7 cellular contexts compared by ENCODE assay signal in genomic region chr1:74733616-74734484, GRCh38. TPM values are rescaled to one million over a fixed set of nuclear protein-coding genes. Genes with fewer than 3 reads are reported as not detected.
A peak's percentile ranks its signal among the peaks of the same experiment; 100 is the strongest.
DNase-seq lines count a peak whose midpoint lies in the region; ATAC-seq and TF ChIP-seq lines count a peak whose summit lies in the region.

No MANE protein-coding gene starts in this region.

- H2BK15ac ChIP-seq in H9 (ENCODE audit: low read depth, low read length) = no peak overlapping the region

- H3K4me1 ChIP-seq in H9 (ENCODE audit: insufficient read depth, low read length) = no peaks in the 10 kb centered on the region; the same call in 1 of the 2 replicates
- peaks cover 41% of the 10 kb centered on the region for H3K4me1 ChIP-seq in adipocyte (ENCODE audit: control insufficient read depth, insufficient read depth, low read length)
- H3K4me1 ChIP-seq in heart left ventricle = peaks cover 0 to 45% (median 17%) of the 10 kb centered on the region in 12 donors
- peaks cover 0 to 2% of the 10 kb centered on the region in 2 experiments for H3K4me1 ChIP-seq in trophoblast cell (ENCODE audit: control insufficient read depth in 1 of 2, insufficient read depth in 2 of 2, low read length in 2 of 2)

- no peak overlapping the region for H3T11ph ChIP-seq in H9 (ENCODE audit: low read length)

- TF ChIP-seq POLR2A in heart left ventricle (IDR thresholded peaks at IDR 0.05) = no peak

- H3K79me1 ChIP-seq in H9 (ENCODE audit: insufficient read depth, low read depth, low read length, poor library complexity, severe bottlenecking) (no peaks in the 10 kb centered on the region), trophoblast cell (ENCODE audit: low read length) (peaks cover 5% of the 10 kb centered on the region)

- H3K27ac Mint-ChIP-seq in H9 = peak overlapping the region; percentile 99

- no peak overlapping the region for H4K12ac ChIP-seq in trophoblast cell (ENCODE audit: low read depth, low read length)

- no peak overlapping the region for H2AFZ ChIP-seq in H9 (ENCODE audit: low read length)
- H2AFZ ChIP-seq in trophoblast cell (ENCODE audit: insufficient read depth, low read length, poor library complexity) = peak overlapping the region; percentile 42

- peak overlapping the region; percentile 94 for H3K9ac ChIP-seq in H9 (ENCODE audit: extremely low read depth, insufficient read length, low read length)
- H3K9ac ChIP-seq in adipocyte (ENCODE audit: low read length) = peak overlapping the region; percentile 91
- no peak overlapping the region for H3K9ac ChIP-seq in trophoblast cell (ENCODE audit: low read length)

- no peak overlapping the region for H3K56ac ChIP-seq in H9 (ENCODE audit: insufficient read length, low read depth, low read length)

- H3K36me3 Mint-ChIP-seq in H9 (ENCODE audit: insufficient read depth in 1 of 3, low read depth in 3 of 3) = peaks cover 16 to 37% (median 20%) of the 10 kb centered on the region in 3 experiments

- H4K20me1 ChIP-seq in H9 (ENCODE audit: control insufficient read depth, insufficient read depth, insufficient read length) = no peaks in the 10 kb centered on the region

- no peak overlapping the region for H2AK5ac ChIP-seq in H9 (ENCODE audit: insufficient read length, low read length)
- no peak overlapping the region for H2AK5ac ChIP-seq in trophoblast cell (ENCODE audit: low read length)

- H3K18ac ChIP-seq in H9 (ENCODE audit: insufficient read length, low read depth, low read length) (peak overlapping the region; percentile 97), trophoblast cell (ENCODE audit: low read length) (no peak overlapping the region)

- no peaks in the 10 kb centered on the region for H3K79me2 ChIP-seq in H9 (ENCODE audit: insufficient read depth, low read length)
- H3K79me2 ChIP-seq in trophoblast cell (ENCODE audit: control insufficient read depth, insufficient read depth, low read length, poor library complexity) = peaks cover 3% of the 10 kb centered on the region

- H3K4me3 ChIP-seq in adipocyte (ENCODE audit: low read length) (peak overlapping the region; percentile 97), heart left ventricle (peak overlapping the region; percentile 64 to 93 (median 80)), trophoblast cell (ENCODE audit: low read depth, low read length) (peak overlapping the region; percentile 82)

- peaks cover 23% of the 10 kb centered on the region for H3K36me3 ChIP-seq in KOPT-K1 (ENCODE audit: insufficient read depth, low read length)
- H3K36me3 ChIP-seq in adipocyte (ENCODE audit: control insufficient read depth, insufficient read depth, low read length, severe bottlenecking) = peaks cover 24% of the 10 kb centered on the region
- H3K36me3 ChIP-seq in heart left ventricle = peaks cover 0 to 32% (median 24%) of the 10 kb centered on the region in 9 donors
- H3K36me3 ChIP-seq in trophoblast cell (ENCODE audit: control insufficient read depth in 1 of 2, insufficient read depth in 2 of 2, low read length in 2 of 2) = peaks cover 0 to 7% of the 10 kb centered on the region in 2 experiments

- peak overlapping the region; percentile 94 for H3K27ac ChIP-seq in H9 (ENCODE audit: insufficient read length, low read depth, low read length)
- H3K27ac ChIP-seq in KOPT-K1 (ENCODE audit: low read depth, low read length, poor library complexity, severe bottlenecking) = peak overlapping the region; percentile 83
- H3K27ac ChIP-seq in heart left ventricle = peak overlapping the region; percentile 75 to 95 (median 89)
- peak overlapping the region; percentile 79 for H3K27ac ChIP-seq in trophoblast cell (ENCODE audit: low read depth, low read length)

- H3K9me3 Mint-ChIP-seq in H9 = peaks cover 3 to 9% of the 10 kb centered on the region in 2 experiments; a peak in 3 of 5 replicates

- peaks cover 5% of the 10 kb centered on the region for H3K9me3 ChIP-seq in H9 (ENCODE audit: control insufficient read depth, low read depth, low read length)
- H3K9me3 ChIP-seq in KOPT-K1 (ENCODE audit: insufficient read depth, low read length, poor library complexity, severe bottlenecking) = no peaks in the 10 kb centered on the region
- H3K9me3 ChIP-seq in adipocyte (ENCODE audit: control insufficient read depth, low read length) = no peaks in the 10 kb centered on the region
- no peaks in the 10 kb centered on the region for H3K9me3 ChIP-seq in heart left ventricle
- no peaks in the 10 kb centered on the region for H3K9me3 ChIP-seq in trophoblast cell (ENCODE audit: insufficient read depth, low read depth, low read length)

- peak overlapping the region; percentile 87 to 89 for H3K4me3 Mint-ChIP-seq in H9

- peaks cover 9 to 32% of the 10 kb centered on the region in 2 experiments for H3K4me1 Mint-ChIP-seq in H9

- WGBS in H9 (ENCODE audit: extremely low coverage, insufficient read length, low lambda C conversion rate) = no CpG with 5 or more reads among the region's 11 CpGs
- 21 to 30% (median 23%) methylated on average over 11 of the region's 11 CpGs for WGBS in heart left ventricle, 4 donors
- no CpG with 5 or more reads among the region's 11 CpGs for WGBS in trophoblast cell (ENCODE audit: extremely low coverage, insufficient coverage, insufficient read length)

- H4K8ac ChIP-seq in H9 (replicated peaks; ENCODE audit: insufficient read length, low read depth, low read length) (no peak overlapping the region), trophoblast cell (ENCODE audit: low read depth, low read length) (no peak overlapping the region)

- H2BK20ac ChIP-seq in H9 (ENCODE audit: low read depth, low read length, poor library complexity, severe bottlenecking) = no peak overlapping the region

- no peak overlapping the region for H4K91ac ChIP-seq in H9 (ENCODE audit: insufficient read length, low read depth, low read length)
- no peak overlapping the region for H4K91ac ChIP-seq in trophoblast cell (ENCODE audit: low read depth, low read length)

- H3K23me2 ChIP-seq in H9 (ENCODE audit: insufficient read length, low read depth, low read length, poor library complexity, severe bottlenecking) = no peaks in the 10 kb centered on the region

- H4K5ac ChIP-seq in H9 (ENCODE audit: insufficient read length, low read depth, low read length) = no peak overlapping the region

- no peaks in the 10 kb centered on the region; the same call in 1 of the 2 replicates for H3K27me3 Mint-ChIP-seq in H9 (ENCODE audit: low read depth)

- TF ChIP-seq CTCF in GM10266 (IDR thresholded peaks at IDR 0.05; ENCODE audit: control insufficient read depth, insufficient read depth, low read depth, missing control alignments) (peak; percentile 80), H9 (conservative IDR thresholded peaks at IDR 0.05) (peak; percentile 73), heart left ventricle (IDR thresholded peaks at IDR 0.05) (peak; percentile 47 to 78 (median 66))

- H2BK5ac ChIP-seq in H9 (ENCODE audit: insufficient read length, low read length) (no peak overlapping the region), trophoblast cell (ENCODE audit: low read depth, low read length, poor library complexity) (no peak overlapping the region)

- H3K4me2 ChIP-seq in H9 (ENCODE audit: insufficient read depth, insufficient read length, low read length) (peak overlapping the region; percentile 49), trophoblast cell (ENCODE audit: low read length) (peak overlapping the region; percentile 93)

- H3K27me3 ChIP-seq in H9 (ENCODE audit: insufficient read depth, low read length) (no peaks in the 10 kb centered on the region), adipocyte (replicated peaks; ENCODE audit: control insufficient read depth, insufficient read depth, low read length) (no peaks in the 10 kb centered on the region), heart left ventricle (no peaks in the 10 kb centered on the region), trophoblast cell (ENCODE audit: insufficient read depth, low read length) (no peaks in the 10 kb centered on the region)

- no peak overlapping the region for H2BK12ac ChIP-seq in H9 (ENCODE audit: insufficient read length, low read depth, low read length)
- H2BK12ac ChIP-seq in trophoblast cell (ENCODE audit: low read length) = no peak overlapping the region

- H3K4ac ChIP-seq in H9 (ENCODE audit: low read depth, low read length) (no peak overlapping the region), trophoblast cell (ENCODE audit: low read depth, low read length) (no peak overlapping the region)

- no peak overlapping the region for H3K23ac ChIP-seq in H9 (ENCODE audit: insufficient read length, low read depth, low read length)
- H3K23ac ChIP-seq in trophoblast cell (ENCODE audit: low read length) = no peak overlapping the region

- peak; percentile 42 for DNase-seq in GM10266 (ENCODE audit: extremely low spot score)
- DNase-seq in H9 = no peak
- DNase-seq in OCI-M1 (lab: John Stamatoyannopoulos, UW) = peak; percentile 93
- DNase-seq in adipocyte (ENCODE audit: low read depth) = peak; percentile 90
- peak in 1 of 5 donors; percentile 25 for DNase-seq in heart left ventricle
- peak; percentile 37 to 81 for DNase-seq in trophoblast cell

- H2BK120ac ChIP-seq in H9 (ENCODE audit: low read depth, low read length, poor library complexity, severe bottlenecking) (no peak overlapping the region), trophoblast cell (ENCODE audit: insufficient read depth, low read length, poor library complexity) (no peak overlapping the region)

- intact Hi-C loops in heart left ventricle (cut with DNase I) = no loop called here

- ATAC-seq in heart left ventricle = peak; percentile 37 to 80 (median 64)

- H3K14ac ChIP-seq in H9 (ENCODE audit: insufficient read depth, low read length) (no peak overlapping the region), trophoblast cell (ENCODE audit: low read length) (no peak overlapping the region)

RNA-seq across cellular contexts. Expression of gene TYW3, which starts 0.9 kb away (rescaled TPM):
- 10.9 and 12.8 TPM in 2 replicates for total RNA-seq in H9 (2021)
- 10 to 100 TPM; 10.6 to 28.1 (median 19.1) TPM for total RNA-seq in heart left ventricle
- 10 to 100 TPM; 14.8 to 22.7 TPM for polyA plus RNA-seq in heart left ventricle
- polyA plus RNA-seq in trophoblast cell (2013) = 16.3 and 16.8 TPM in 2 replicates

RNA-seq across cellular contexts. Expression of gene CRYZ, which starts 1.0 kb away (rescaled TPM):
- total RNA-seq in H9 (2021) = 12.7 and 14.0 TPM in 2 replicates
- total RNA-seq in heart left ventricle = 10 to 100 TPM; 23.0 to 54.1 (median 42.7) TPM
- polyA plus RNA-seq in heart left ventricle = 10 to 100 TPM; 12.7 to 27.0 TPM
- polyA plus RNA-seq in trophoblast cell (2013) = 30.4 and 31.4 TPM in 2 replicates
